1 cellular context compared by ENCODE assay signal in the genomic region with DNA sequence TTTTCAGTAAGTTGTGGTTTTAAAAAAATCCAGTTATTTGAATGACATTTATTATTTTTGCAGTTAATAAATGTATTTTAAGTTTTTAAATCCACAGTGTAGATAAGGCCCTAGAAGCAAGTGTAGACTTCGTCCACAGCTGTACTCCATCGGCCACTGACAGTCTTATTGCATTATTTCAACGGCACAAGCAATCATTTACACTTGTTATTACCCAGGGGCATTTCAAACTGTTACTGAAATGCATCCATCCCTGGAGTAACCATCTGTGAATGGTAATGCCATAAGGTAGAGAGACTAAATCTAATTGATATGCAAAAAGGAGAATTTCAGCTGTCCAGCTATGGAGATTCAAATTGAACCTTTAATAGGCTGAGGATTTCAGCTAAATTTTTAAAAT.
TF ChIP-seq lines count a peak whose summit lies in the region.

No MANE protein-coding gene starts in this region.

TF ChIP-seq in K562, 482 proteins besides CTCF, POLR2A, EP300 and RAD21 (continued from another document):
- TF ChIP-seq TFAM (CRISPR knock-in tag; conservative IDR thresholded peaks at IDR 0.05) (no peak), ZFP36 (IDR thresholded peaks at IDR 0.05; ENCODE audit: low read depth, low read length, partially characterized antibody) (no peak), FOS (IDR thresholded peaks at IDR 0.05; ENCODE audit: extremely low read depth, insufficient read length) (no peak), ZNF146 (CRISPR knock-in tag; IDR thresholded peaks at IDR 0.05; ENCODE audit: unreplicated experiment) (no peak), GATA2 (CRISPR knock-in tag; IDR thresholded peaks at IDR 0.05) (no peak), ZNF140 (CRISPR knock-in tag; IDR thresholded peaks at IDR 0.05) (no peak), ZNF785 (CRISPR knock-in tag; IDR thresholded peaks at IDR 0.05) (no peak), HDGF (IDR thresholded peaks at IDR 0.05) (no peak), STAT5B (CRISPR knock-in tag; IDR thresholded peaks at IDR 0.05) (no peak), BCOR (IDR thresholded peaks at IDR 0.05) (no peak), HDAC3 (IDR thresholded peaks at IDR 0.05; ENCODE audit: borderline replicate concordance, partially characterized antibody) (no peak), FOXP1 (CRISPR knock-in tag; IDR thresholded peaks at IDR 0.05) (no peak)
- TF ChIP-seq, protein P1, sequence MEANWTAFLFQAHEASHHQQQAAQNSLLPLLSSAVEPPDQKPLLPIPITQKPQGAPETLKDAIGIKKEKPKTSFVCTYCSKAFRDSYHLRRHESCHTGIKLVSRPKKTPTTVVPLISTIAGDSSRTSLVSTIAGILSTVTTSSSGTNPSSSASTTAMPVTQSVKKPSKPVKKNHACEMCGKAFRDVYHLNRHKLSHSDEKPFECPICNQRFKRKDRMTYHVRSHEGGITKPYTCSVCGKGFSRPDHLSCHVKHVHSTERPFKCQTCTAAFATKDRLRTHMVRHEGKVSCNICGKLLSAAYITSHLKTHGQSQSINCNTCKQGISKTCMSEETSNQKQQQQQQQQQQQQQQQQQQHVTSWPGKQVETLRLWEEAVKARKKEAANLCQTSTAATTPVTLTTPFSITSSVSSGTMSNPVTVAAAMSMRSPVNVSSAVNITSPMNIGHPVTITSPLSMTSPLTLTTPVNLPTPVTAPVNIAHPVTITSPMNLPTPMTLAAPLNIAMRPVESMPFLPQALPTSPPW (CRISPR knock-in tag; IDR thresholded peaks at IDR 0.05), result no peak
- TF ChIP-seq, protein P2, sequence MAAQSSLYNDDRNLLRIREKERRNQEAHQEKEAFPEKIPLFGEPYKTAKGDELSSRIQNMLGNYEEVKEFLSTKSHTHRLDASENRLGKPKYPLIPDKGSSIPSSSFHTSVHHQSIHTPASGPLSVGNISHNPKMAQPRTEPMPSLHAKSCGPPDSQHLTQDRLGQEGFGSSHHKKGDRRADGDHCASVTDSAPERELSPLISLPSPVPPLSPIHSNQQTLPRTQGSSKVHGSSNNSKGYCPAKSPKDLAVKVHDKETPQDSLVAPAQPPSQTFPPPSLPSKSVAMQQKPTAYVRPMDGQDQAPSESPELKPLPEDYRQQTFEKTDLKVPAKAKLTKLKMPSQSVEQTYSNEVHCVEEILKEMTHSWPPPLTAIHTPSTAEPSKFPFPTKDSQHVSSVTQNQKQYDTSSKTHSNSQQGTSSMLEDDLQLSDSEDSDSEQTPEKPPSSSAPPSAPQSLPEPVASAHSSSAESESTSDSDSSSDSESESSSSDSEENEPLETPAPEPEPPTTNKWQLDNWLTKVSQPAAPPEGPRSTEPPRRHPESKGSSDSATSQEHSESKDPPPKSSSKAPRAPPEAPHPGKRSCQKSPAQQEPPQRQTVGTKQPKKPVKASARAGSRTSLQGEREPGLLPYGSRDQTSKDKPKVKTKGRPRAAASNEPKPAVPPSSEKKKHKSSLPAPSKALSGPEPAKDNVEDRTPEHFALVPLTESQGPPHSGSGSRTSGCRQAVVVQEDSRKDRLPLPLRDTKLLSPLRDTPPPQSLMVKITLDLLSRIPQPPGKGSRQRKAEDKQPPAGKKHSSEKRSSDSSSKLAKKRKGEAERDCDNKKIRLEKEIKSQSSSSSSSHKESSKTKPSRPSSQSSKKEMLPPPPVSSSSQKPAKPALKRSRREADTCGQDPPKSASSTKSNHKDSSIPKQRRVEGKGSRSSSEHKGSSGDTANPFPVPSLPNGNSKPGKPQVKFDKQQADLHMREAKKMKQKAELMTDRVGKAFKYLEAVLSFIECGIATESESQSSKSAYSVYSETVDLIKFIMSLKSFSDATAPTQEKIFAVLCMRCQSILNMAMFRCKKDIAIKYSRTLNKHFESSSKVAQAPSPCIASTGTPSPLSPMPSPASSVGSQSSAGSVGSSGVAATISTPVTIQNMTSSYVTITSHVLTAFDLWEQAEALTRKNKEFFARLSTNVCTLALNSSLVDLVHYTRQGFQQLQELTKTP (IDR thresholded peaks at IDR 0.05; ENCODE audit: low read depth in 1 of 2, partially characterized antibody in 2 of 2), result no peak
